In the genomic region with DNA sequence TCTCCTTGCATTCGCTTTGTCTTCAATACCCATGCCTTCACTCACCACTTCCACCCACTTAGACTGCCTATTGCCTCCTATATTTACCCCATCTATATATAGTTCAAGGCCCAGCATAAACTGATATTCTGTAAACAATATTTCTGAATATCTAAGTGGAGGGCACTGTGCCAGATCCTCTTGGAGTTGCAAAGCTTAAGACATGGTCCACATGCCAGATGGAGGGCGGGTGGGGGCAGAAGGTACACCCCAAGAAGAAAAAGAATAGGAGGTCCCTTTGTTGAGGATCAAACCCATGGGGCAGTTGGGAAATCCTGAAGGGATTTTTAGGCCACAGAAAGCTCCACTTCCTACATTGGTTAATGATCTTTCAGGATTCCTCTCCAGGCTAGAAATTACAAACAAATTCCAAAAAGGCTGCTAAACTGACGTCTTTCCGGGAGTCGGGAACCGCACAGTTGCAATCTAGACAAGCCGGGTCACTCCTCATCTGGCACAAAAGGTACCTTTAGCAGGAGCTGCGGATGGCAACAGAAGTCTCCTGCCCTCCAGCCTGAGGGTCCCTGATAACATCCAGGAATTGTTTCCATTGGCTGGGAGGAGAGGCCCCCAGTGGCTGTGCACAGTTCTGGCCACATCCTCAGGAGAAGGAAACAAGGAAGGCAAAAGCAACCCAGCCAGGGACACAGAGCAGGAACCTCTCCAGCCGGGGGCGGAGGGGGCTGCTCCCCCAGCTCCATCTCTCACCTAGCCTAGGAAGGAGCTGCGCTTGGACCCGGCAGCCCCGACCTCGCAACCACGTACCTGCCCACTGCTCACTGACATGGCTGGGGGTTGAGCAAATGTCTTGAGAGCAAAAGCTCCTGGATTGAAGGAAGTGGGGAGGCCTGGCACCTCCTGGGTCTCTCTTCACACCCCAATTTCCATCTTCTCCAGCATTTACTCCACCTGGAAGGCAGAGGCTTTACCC, we compare ENCODE assay signal across 17 cellular contexts. TPM values are rescaled to one million over a fixed set of nuclear protein-coding genes. Genes with fewer than 3 reads are reported as not detected.
DNase-seq lines count a peak whose midpoint lies in the region; ATAC-seq and TF ChIP-seq lines count a peak whose summit lies in the region.
"Had no signal": no experiment of that assay in that cellular context is flagged by ENCODE, and none has a peak within 500 bp of the region (broad histone marks: within the 10 kb centered on the region; RNA-seq: fewer than 3 reads in every experiment).

No MANE protein-coding gene starts in this region.

- peaks cover 14% of the 10 kb centered on the region for H3K4me1 Mint-ChIP-seq in MCF 10A (ENCODE audit: insufficient read depth, unreplicated experiment)
- H3K4me1 Mint-ChIP-seq in neural progenitor cell: peaks cover 1% of the 10 kb centered on the region

- TF ChIP-seq CTCF in breast epithelium (IDR thresholded peaks at IDR 0.05) (no peak), MCF 10A (IDR thresholded peaks at IDR 0.05; ENCODE audit: unreplicated experiment) (no peak), gastroesophageal sphincter (IDR thresholded peaks at IDR 0.05) (no peak), neural progenitor cell (IDR thresholded peaks at IDR 0.05) (no peak), uterus (IDR thresholded peaks at IDR 0.05) (no peak)

- H3K9ac ChIP-seq in neural progenitor cell: no peak overlapping the region
- H3K9ac ChIP-seq: GM23248 had no signal

- H4K20me1 ChIP-seq in neural progenitor cell (ENCODE audit: low read depth): no peaks in the 10 kb centered on the region

- intact Hi-C loops in breast epithelium (cut with DNase I; ENCODE audit: low total_unique reads) (loop anchor here (5.0 kb wide), 1 partner anchor 162 kb away; no protein-coding TSS in a partner anchor), MCF 10A (cut with micrococcal nuclease) (no loop called here), uterus (cut with DNase I; ENCODE audit: low total_unique reads) (loop anchor here (10.0 kb wide), 1 partner anchor 100 kb away; no protein-coding TSS in a partner anchor)

- H3K79me2 ChIP-seq in neural progenitor cell (ENCODE audit: low read depth): no peaks in the 10 kb centered on the region

- H3F3A ChIP-seq in neural progenitor cell (ENCODE audit: low read depth): no peaks in the 10 kb centered on the region

- H3K27ac ChIP-seq in breast epithelium (peak overlapping the region; percentile 60 to 90), gastroesophageal sphincter (peak overlapping the region in 3 of 4 donors; percentile 52 to 66 (median 54)), neural progenitor cell (no peak overlapping the region), uterus (peak overlapping the region; percentile 45 to 63)
- H3K27ac ChIP-seq: GM23248, prostate gland, SJCRH30 had no signal

- H3K27me3 Mint-ChIP-seq in MCF 10A (ENCODE audit: insufficient read depth, unreplicated experiment) (no peaks in the 10 kb centered on the region), neural progenitor cell (ENCODE audit: insufficient read depth, low read depth) (peaks cover 5% of the 10 kb centered on the region)

- CTCF ChIA-PET in MCF 10A (lab: Yijun Ruan, JAX): interaction anchor here (0.6 to 2.4 kb wide), 8 partner anchors 12 to 366 kb away, joined by 3 to 16 read pairs (median 4); no protein-coding TSS in a partner anchor

- peak overlapping the region; percentile 58 for H2AFZ ChIP-seq in neural progenitor cell (replicated peaks)
- H2AFZ ChIP-seq: GM23248 had no signal

- H3K4me3 Mint-ChIP-seq in MCF 10A (ENCODE audit: unreplicated experiment) (no peak overlapping the region), neural progenitor cell (no peak overlapping the region)
- H3K4me3 Mint-ChIP-seq: activated T-helper 1 cell treated with anti-CD3 and anti-CD28 coated beads, Interleukin-12 subunit alpha, Interleukin-12 subunit beta, Interleukin-2, Interleukin-4 antibody, amounts not matched to agents 30 ng/mL and 10 ng/mL and 1 ng/mL, durations not matched to agents 14 hours and 24 hours and 36 hours had no signal

- TF ChIP-seq POLR2A in breast epithelium (IDR thresholded peaks at IDR 0.05) (no peak), gastroesophageal sphincter (IDR thresholded peaks at IDR 0.05) (no peak), uterus (IDR thresholded peaks at IDR 0.05) (no peak)

- H3K4me3 ChIP-seq in breast epithelium: no peak overlapping the region
- no peak overlapping the region for H3K4me3 ChIP-seq in gastroesophageal sphincter
- H3K4me3 ChIP-seq in neural progenitor cell: no peak overlapping the region
- no peak overlapping the region for H3K4me3 ChIP-seq in uterus
- H3K4me3 ChIP-seq in MG63: no peak overlapping the region
- H3K4me3 ChIP-seq: GM23248, prostate gland, SJCRH30 had no signal

- WGBS in gastroesophageal sphincter (ENCODE audit: low coverage in 1 of 2), 2 donors: 69 to 100% methylated on average over 1 to 11 of the region's 15 CpGs

- H3K9me3 Mint-ChIP-seq in MCF 10A (ENCODE audit: unreplicated experiment) (no peaks in the 10 kb centered on the region), neural progenitor cell (no peaks in the 10 kb centered on the region)
- H3K9me3 Mint-ChIP-seq: activated T-helper 1 cell treated with anti-CD3 and anti-CD28 coated beads, Interleukin-12 subunit alpha, Interleukin-12 subunit beta, Interleukin-2, Interleukin-4 antibody, amounts not matched to agents 30 ng/mL and 10 ng/mL and 1 ng/mL, durations not matched to agents 14 hours and 24 hours and 36 hours had no signal

- H3K36me3 ChIP-seq in breast epithelium (no peaks in the 10 kb centered on the region), gastroesophageal sphincter (no peaks in the 10 kb centered on the region), neural progenitor cell (no peaks in the 10 kb centered on the region), uterus (no peaks in the 10 kb centered on the region), MG63 (no peaks in the 10 kb centered on the region)
- H3K36me3 ChIP-seq: prostate gland, SJCRH30 had no signal

- ATAC-seq in gastroesophageal sphincter: peak; percentile 37

- peak in 1 of 2 donors; percentile 40 for DNase-seq in breast epithelium (ENCODE audit: low spot score in 2 of 2)
- no peak for DNase-seq in MCF 10A (ENCODE audit: unreplicated experiment)
- DNase-seq in neural progenitor cell (ENCODE audit: low spot score): no peak
- no peak for DNase-seq in uterus
- no peak for DNase-seq in MG63
- DNase-seq in globus pallidus (ENCODE audit: low spot score): no peak
- DNase-seq in GDM1 (lab: John Stamatoyannopoulos, UW): no peak
- DNase-seq: activated CD4-positive, alpha-beta T cell treated with anti-CD3 and anti-CD28 coated beads, Interleukin-2, amount 50 U/mL, for 48 hours; COR-L47; GM23248; NCI-H2227 treated with DMSO at 0.1 percent for 48 hours; SJCRH30; stimulated activated CD4-positive, alpha-beta T cell treated with anti-CD3 and anti-CD28 coated beads, Interleukin-1b, Interleukin-23, amount 100 ng/mL, for 48 hours; stimulated activated CD8-positive, alpha-beta memory T cell treated with anti-CD3 and anti-CD28 coated beads, Interleukin-4, amount 100 ng/mL, for 48 hours had no signal

- POLR2A ChIA-PET in MCF 10A (lab: Yijun Ruan, JAX): interaction anchor here (0.6 to 1.6 kb wide), 4 partner anchors 95 to 201 kb away, joined by 3 to 5 read pairs (median 3); no protein-coding TSS in a partner anchor

- H3K27ac Mint-ChIP-seq in MCF 10A (ENCODE audit: low read depth, unreplicated experiment) (no peak overlapping the region), neural progenitor cell (no peak overlapping the region)
- H3K27ac Mint-ChIP-seq: activated T-helper 1 cell treated with anti-CD3 and anti-CD28 coated beads, Interleukin-12 subunit alpha, Interleukin-12 subunit beta, Interleukin-2, Interleukin-4 antibody, amounts not matched to agents 30 ng/mL and 10 ng/mL and 1 ng/mL, durations not matched to agents 14 hours and 24 hours and 36 hours had no signal

- H3K36me3 Mint-ChIP-seq in MCF 10A (ENCODE audit: insufficient read depth, unreplicated experiment) (no peaks in the 10 kb centered on the region), neural progenitor cell (no peaks in the 10 kb centered on the region)

- no peak overlapping the region for H3K4me2 ChIP-seq in neural progenitor cell

- H3K9me3 ChIP-seq in breast epithelium: no peaks in the 10 kb centered on the region
- no peaks in the 10 kb centered on the region for H3K9me3 ChIP-seq in gastroesophageal sphincter
- H3K9me3 ChIP-seq in neural progenitor cell (ENCODE audit: low read depth): no peaks in the 10 kb centered on the region
- H3K9me3 ChIP-seq in uterus: no peaks in the 10 kb centered on the region
- no peaks in the 10 kb centered on the region for H3K9me3 ChIP-seq in MG63
- H3K9me3 ChIP-seq: prostate gland, SJCRH30 had no signal

- peaks cover 3 to 15% of the 10 kb centered on the region in 2 donors for H3K4me1 ChIP-seq in breast epithelium
- H3K4me1 ChIP-seq in gastroesophageal sphincter: peaks cover 3 to 28% (median 9%) of the 10 kb centered on the region in 3 donors
- no peaks in the 10 kb centered on the region for H3K4me1 ChIP-seq in neural progenitor cell
- H3K4me1 ChIP-seq in uterus: no peaks in the 10 kb centered on the region
- H3K4me1 ChIP-seq: prostate gland, SJCRH30 had no signal

- no peaks in the 10 kb centered on the region for H3K27me3 ChIP-seq in breast epithelium
- H3K27me3 ChIP-seq in gastroesophageal sphincter: no peaks in the 10 kb centered on the region
- H3K27me3 ChIP-seq in neural progenitor cell: peaks cover 11% of the 10 kb centered on the region
- no peaks in the 10 kb centered on the region for H3K27me3 ChIP-seq in uterus
- H3K27me3 ChIP-seq in MG63: no peaks in the 10 kb centered on the region
- H3K27me3 ChIP-seq: SJCRH30 had no signal

- no peak for TF ChIP-seq EP300 in gastroesophageal sphincter (IDR thresholded peaks at IDR 0.05)

- no TSS peak for BruUV-seq in MCF 10A (replicated peaks; lab: Mats Ljungman, UMichigan)

RNA-seq across cellular contexts. Expression of gene LPIN3, which starts 5.9 kb away (rescaled TPM):
- total RNA-seq in breast epithelium: 10 to 100 TPM; 20.8 to 43.2 (median 39.0) TPM
- 16.5 and 18.9 TPM in 2 replicates for total RNA-seq in MCF 10A (2022)
- total RNA-seq in gastroesophageal sphincter: 10 to 100 TPM in 2 of 4 donors, 1 to 10 TPM in 2; 5.5 to 16.6 (median 9.1) TPM
- total RNA-seq in neural progenitor cell (ENCODE audit: low replicate concordance): 2.8 and 8.9 TPM in 2 replicates
- total RNA-seq in uterus: 10 to 100 TPM in 2 of 4 donors, 1 to 10 TPM in 2; 7.4 to 30.5 (median 10.2) TPM
- 3.6 and 8.6 TPM in 2 replicates for total RNA-seq in MG63 (2014; rRNA removed; shearing (Covaris generic); ENCODE audit: low replicate concordance)

RNA-seq across cellular contexts. Expression of gene ZHX3, which starts 17.2 kb away (rescaled TPM):
- total RNA-seq in breast epithelium (10 to 100 TPM; 34.4 to 35.7 (median 34.6) TPM), MCF 10A (2022) (23.8 and 34.1 TPM in 2 replicates), gastroesophageal sphincter (100 to 1,000 TPM; 121 to 183 (median 155) TPM), neural progenitor cell (ENCODE audit: low replicate concordance) (5.2 and 6.8 TPM in 2 replicates), uterus (10 to 100 TPM; 18.7 to 85.2 (median 25.0) TPM)
- total RNA-seq in MG63 (2014; rRNA removed; shearing (Covaris generic); ENCODE audit: low replicate concordance): 4.9 and 5.3 TPM in 2 replicates

RNA-seq across cellular contexts. Expression of gene EMILIN3, which starts 31.9 kb away (rescaled TPM):
- total RNA-seq in breast epithelium: 1 to 10 TPM in 2 of 3 donors, under 1 TPM in 1; 0.32 to 7.5 (median 1.3) TPM
- total RNA-seq in MCF 10A (2022): not detected in 2 replicates
- total RNA-seq in gastroesophageal sphincter: 1 to 10 TPM; 1.1 to 3.6 (median 2.9) TPM
- total RNA-seq in neural progenitor cell (ENCODE audit: low replicate concordance): 3.5 and 9.0 TPM in 2 replicates
- 10 to 100 TPM in 1 of 4 donors, 1 to 10 TPM in 1, under 1 TPM in 2; 0.29 to 53.0 (median 2.4) TPM for total RNA-seq in uterus
- 0.76 TPM in 1 of 2 replicates, not detected in the other for total RNA-seq in MG63 (2014; rRNA removed; shearing (Covaris generic); ENCODE audit: low replicate concordance)
- total RNA-seq: GM23248 had no signal
